In genomic region chr1:222095606-222096475, GRCh38 we compare ENCODE assay signal across 8 cellular contexts.
DNase-seq lines count a peak whose midpoint lies in the region; ATAC-seq and TF ChIP-seq lines count a peak whose summit lies in the region.

No MANE protein-coding gene starts in this region.

- no peaks in the 10 kb centered on the region for H3K9me3 Mint-ChIP-seq in memory B cell
- no peaks in the 10 kb centered on the region for H3K9me3 Mint-ChIP-seq in stimulated activated memory B cell treated with anti-CD40 and anti-IgM and Interleukin-4, amounts not matched to agents 10 μg/mL and 1 μg/mL and 100 μg/mL, for 72 hours

- dilution Hi-C loops in mammary epithelial cell (cut with HindIII; ENCODE audit: low sequenced_read_pairs) = loop anchor here (5.0 kb wide), 2 partner anchors 34 to 51 kb away; no protein-coding TSS in a partner anchor

- TF ChIP-seq CTCF in mammary epithelial cell (conservative IDR thresholded peaks at IDR 0.05 in 1 of 2, IDR thresholded peaks at IDR 0.05 in 1 of 2; ENCODE audit: extremely low read depth in 1 of 2, insufficient read depth in 1 of 2, low read depth in 1 of 2, low read length in 2 of 2) = peak; percentile 68 to 88

- peaks cover 16% of the 10 kb centered on the region for H3K4me1 ChIP-seq in mammary epithelial cell (ENCODE audit: insufficient read depth, low read length)

- no peaks in the 10 kb centered on the region for H3K9me3 ChIP-seq in mammary epithelial cell (replicated peaks; ENCODE audit: insufficient read depth, low read length)

- ATAC-seq in GM19468 (IDR thresholded peaks at IDR 0.05; ENCODE audit: extremely low read depth, unreplicated experiment) (peak; percentile 58), memory B cell (ENCODE audit: low read depth) (peak; percentile 72)
- ATAC-seq in stimulated activated memory B cell treated with anti-CD40 and anti-IgM and Interleukin-4, amounts not matched to agents 10 μg/mL and 1 μg/mL and 100 μg/mL, for 72 hours = peak; percentile 61

- no peak overlapping the region for H2AFZ ChIP-seq in mammary epithelial cell (ENCODE audit: low read depth, low read length)

- H3K27ac Mint-ChIP-seq in memory B cell = no peak overlapping the region
- no peak overlapping the region for H3K27ac Mint-ChIP-seq in stimulated activated memory B cell treated with anti-CD40 and anti-IgM and Interleukin-4, amounts not matched to agents 10 μg/mL and 1 μg/mL and 100 μg/mL, for 72 hours

- peaks cover 3% of the 10 kb centered on the region for H3K27me3 Mint-ChIP-seq in memory B cell
- H3K27me3 Mint-ChIP-seq in stimulated activated memory B cell treated with anti-CD40 and anti-IgM and Interleukin-4, amounts not matched to agents 10 μg/mL and 1 μg/mL and 100 μg/mL, for 72 hours = no peaks in the 10 kb centered on the region

- H3K4me3 Mint-ChIP-seq in memory B cell = no peak overlapping the region
- H3K4me3 Mint-ChIP-seq in stimulated activated memory B cell treated with anti-CD40 and anti-IgM and Interleukin-4, amounts not matched to agents 10 μg/mL and 1 μg/mL and 100 μg/mL, for 72 hours = no peak overlapping the region

- BruUV-seq in mammary epithelial cell (replicated peaks; lab: Mats Ljungman, UMichigan) = no TSS peak

- H3K4me1 Mint-ChIP-seq in memory B cell = no peaks in the 10 kb centered on the region
- H3K4me1 Mint-ChIP-seq in stimulated activated memory B cell treated with anti-CD40 and anti-IgM and Interleukin-4, amounts not matched to agents 10 μg/mL and 1 μg/mL and 100 μg/mL, for 72 hours = no peaks in the 10 kb centered on the region

- H3K36me3 Mint-ChIP-seq in memory B cell = no peaks in the 10 kb centered on the region
- H3K36me3 Mint-ChIP-seq in stimulated activated memory B cell treated with anti-CD40 and anti-IgM and Interleukin-4, amounts not matched to agents 10 μg/mL and 1 μg/mL and 100 μg/mL, for 72 hours = no peaks in the 10 kb centered on the region

- CTCF ChIA-PET in mammary epithelial cell (lab: Charles Lee; ENCODE audit: low non-redundant PET) = no interaction called here

- H3K79me2 ChIP-seq in mammary epithelial cell (ENCODE audit: insufficient read depth, low read length) = no peaks in the 10 kb centered on the region

- H3K9ac ChIP-seq in mammary epithelial cell (ENCODE audit: insufficient read depth, low read length) = no peak overlapping the region

- DNase-seq in CMK (ENCODE audit: low read depth) (peak; percentile 20), HPDE6-E6E7 (ENCODE audit: extremely low spot score) (peak; percentile 17), UCSD-AML1 (lab: John Stamatoyannopoulos, UW; ENCODE audit: unreplicated experiment) (peak; percentile 13), mammary epithelial cell (no peak), memory B cell (ENCODE audit: low spot score in 2 of 2) (peak; percentile 58 to 62), DMS79 treated with DMSO at 0.1 percent for 48 hours (lab: John Stamatoyannopoulos, UW) (no peak)

- no peak overlapping the region for H3K4me2 ChIP-seq in mammary epithelial cell (ENCODE audit: insufficient read depth, low read depth, low read length)

- intact Hi-C loops in mammary epithelial cell (cut with micrococcal nuclease) = no loop called here

- WGBS in mammary epithelial cell (ENCODE audit: low coverage, missing lambda C conversion rate) = 87% methylated on average over 10 of the region's 11 CpGs

- H3K27me3 ChIP-seq in mammary epithelial cell (ENCODE audit: insufficient read depth, low read length) = no peaks in the 10 kb centered on the region

- no peaks in the 10 kb centered on the region for H4K20me1 ChIP-seq in mammary epithelial cell (ENCODE audit: insufficient read depth, low read length)

- no peak overlapping the region for H3K27ac ChIP-seq in mammary epithelial cell (ENCODE audit: insufficient read depth, low read depth, low read length)

- in situ Hi-C loops in mammary epithelial cell (cut with MboI; ENCODE audit: low sequenced_read_pairs in 2 of 2) = no loop called here

- H3K36me3 ChIP-seq in mammary epithelial cell (ENCODE audit: insufficient read depth, low read length) = no peaks in the 10 kb centered on the region

- H3K4me3 ChIP-seq in mammary epithelial cell (replicated peaks in 1 of 3; ENCODE audit: insufficient read depth in 1 of 3, low read depth in 2 of 3, low read length in 3 of 3) = no peak overlapping the region

Comparison
In these comparisons a context has a peak if more than half of its experiments do, and no peak if none do; other contexts are left out.
1. DNase-seq: peak in CMK (single experiment), HPDE6-E6E7 (single experiment), UCSD-AML1 (single experiment) and memory B cell (2 of 2); none in mammary epithelial cell (single experiment) and DMS79 treated with DMSO at 0.1 percent for 48 hours (single experiment).
2. Peak in every context shown above with its lines, with median percentiles within 50 percentile points of each other: ATAC-seq.